ENCODE assay signal across 14 cellular contexts in the genomic region with DNA sequence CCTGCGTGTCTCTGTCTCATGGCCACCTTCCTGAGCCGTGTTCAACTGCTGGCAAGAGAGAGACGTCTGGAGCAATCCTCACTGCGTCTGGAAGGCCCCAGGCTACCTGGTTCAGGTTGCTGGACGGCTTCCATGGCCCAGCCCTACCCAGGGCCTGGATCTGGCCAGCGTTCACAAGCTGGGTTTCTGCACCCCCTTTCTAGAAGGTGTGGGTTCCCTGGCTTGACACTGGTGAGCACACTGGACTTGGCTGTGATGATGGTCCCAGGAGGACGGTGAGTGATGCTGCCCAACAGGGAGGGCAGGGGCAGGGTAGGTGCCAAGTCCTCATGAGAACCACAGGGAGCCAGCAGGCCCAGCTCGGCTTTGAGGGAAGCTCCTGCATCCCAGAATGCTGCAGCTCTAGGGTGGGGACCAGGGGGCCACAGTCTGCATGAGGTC.
"Had no signal": no experiment of that assay in that cellular context is flagged by ENCODE, and none has a peak within 500 bp of the region (broad histone marks: within the 10 kb centered on the region; RNA-seq: fewer than 3 reads in every experiment).

No MANE protein-coding gene starts in this region.

- H3K27ac ChIP-seq: SK-N-MC, testis, uterus had no signal

- H3K9me3 ChIP-seq: testis, uterus had no signal

- DNase-seq: activated B cell treated with CpG ODN at 0.5 μM for 24 hours; activated naive CD4-positive, alpha-beta T cell treated with Interleukin-2 at 50 U/mL for 16 hours; activated naive CD8-positive, alpha-beta T cell treated with anti-CD3 and anti-CD28 coated beads, Interleukin-2, amount 50 U/mL, for 24 hours; central memory CD4-positive, alpha-beta T cell; effector memory CD8-positive, alpha-beta T cell; hypothalamus; left cardiac atrium; stimulated activated CD4-positive, alpha-beta T cell treated with anti-CD3 and anti-CD28 coated beads, Interleukin-4, amount 100 ng/mL, for 1 hour; stimulated activated CD8-positive, alpha-beta memory T cell treated with anti-CD3 and anti-CD28 coated beads, Interleukin-4, amount 100 ng/mL, for 48 hours; stimulated activated naive CD8-positive, alpha-beta T cell treated with anti-CD3 and anti-CD28 coated beads, Interleukin-15, Interleukin-2, amounts not matched to agents 100 U/mL and 50 U/mL, for 24 hours; T-helper 1 cell; testis had no signal

- H3K36me3 ChIP-seq: uterus had no signal

- H3K4me3 ChIP-seq: SK-N-MC, testis, uterus had no signal

- H3K27me3 ChIP-seq: testis, uterus had no signal

- ATAC-seq: activated naive CD8-positive, alpha-beta T cell treated with anti-CD3 and anti-CD28 coated beads, Interleukin-2, amount 50 U/mL, for 24 hours; effector memory CD8-positive, alpha-beta T cell; left cardiac atrium; stimulated activated naive CD8-positive, alpha-beta T cell treated with anti-CD3 and anti-CD28 coated beads, Interleukin-15, Interleukin-2, amounts not matched to agents 100 U/mL and 50 U/mL, for 24 hours had no signal
